In the genomic region with DNA sequence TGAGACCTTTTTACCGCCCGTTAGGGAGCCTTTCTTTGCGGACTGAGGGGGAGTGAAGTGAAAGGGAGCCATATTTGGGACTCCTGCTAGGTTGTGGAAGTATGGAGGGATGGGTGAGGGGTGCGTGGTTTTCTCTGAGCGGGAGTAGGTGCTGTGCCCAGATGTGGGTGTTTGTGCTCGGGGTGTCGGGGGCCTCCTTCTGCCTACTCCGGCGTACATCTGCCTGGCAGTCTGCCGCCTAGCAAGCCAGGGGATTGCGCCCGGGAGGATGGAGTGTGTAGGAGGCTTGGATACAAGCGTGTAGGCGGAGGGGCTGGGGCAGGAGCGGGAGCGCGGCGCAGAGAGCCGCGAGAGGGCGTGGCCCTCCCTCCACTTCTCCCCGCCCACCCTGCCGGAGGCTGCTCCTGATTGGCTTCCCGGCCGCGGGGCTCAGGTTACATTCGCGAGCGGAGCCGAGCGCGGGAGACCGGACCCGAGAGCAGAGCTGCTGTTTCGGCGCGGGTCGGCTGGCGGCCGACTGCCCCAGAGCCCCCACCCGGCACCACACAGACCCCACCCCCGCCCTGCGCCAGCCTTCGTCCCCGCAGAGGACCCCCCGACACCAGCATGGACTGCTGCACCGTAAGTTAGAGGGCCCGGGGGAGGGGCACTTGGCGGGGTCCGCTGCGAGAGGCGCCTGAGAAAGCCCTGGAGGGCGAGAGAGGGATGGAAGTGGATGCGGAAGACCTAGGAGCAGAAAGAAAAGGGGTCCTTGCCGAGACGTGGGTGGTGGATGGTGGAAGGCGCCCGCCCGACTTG, we compare ENCODE assay signal across 8 cellular contexts. TPM values are rescaled to one million over a fixed set of nuclear protein-coding genes. Genes with fewer than 3 reads are reported as not detected.
DNase-seq lines count a peak whose midpoint lies in the region; ATAC-seq and TF ChIP-seq lines count a peak whose summit lies in the region.

A gene (plus strand): TSS at position 464 of the 798 bp plus-strand sequence. CDS start 143 bp downstream, at position 607.

- no peaks in the 10 kb centered on the region for H3K9me3 Mint-ChIP-seq in activated naive CD4-positive, alpha-beta T cell treated with anti-CD3 and anti-CD28 coated beads for 36 hours

- H3K27ac ChIP-seq in HCT116 (ENCODE audit: low read depth, low read length) (peak within 1 kb of the TSS; percentile 37), MM.1S (ENCODE audit: low read length) (no peak within 1 kb of the TSS), SJSA1 (no peak within 1 kb of the TSS)

- H3K79me2 ChIP-seq in HCT116 (ENCODE audit: insufficient read depth, low read length) = 0 out of 2 replicates have a peak, but pooled peaks cover 5% of the 10 kb centered on the region
- H3K79me2 ChIP-seq in MM.1S (ENCODE audit: low read length) = no peaks in the 10 kb centered on the region

- peaks cover 8% of the 10 kb centered on the region for H3K4me1 Mint-ChIP-seq in activated naive CD4-positive, alpha-beta T cell treated with anti-CD3 and anti-CD28 coated beads for 36 hours (ENCODE audit: low read depth)

- H3K4me3 ChIP-seq in HCT116 (replicated peaks in 1 of 2; ENCODE audit: low read depth in 1 of 2, low read length in 2 of 2) (peak within 1 kb of the TSS; percentile 65 to 84), MM.1S (ENCODE audit: low read length) (peak within 1 kb of the TSS; percentile 59), SJSA1 (peak within 1 kb of the TSS; percentile 48)

- H4K20me1 ChIP-seq in HCT116 (ENCODE audit: insufficient read depth) (no peaks in the 10 kb centered on the region), MM.1S (ENCODE audit: insufficient read depth, low read length) (no peaks in the 10 kb centered on the region)

- TF ChIP-seq POLR2A in HCT116 (IDR thresholded peaks at IDR 0.05; ENCODE audit: borderline replicate concordance, extremely low read depth, insufficient read depth, insufficient read length) = no peak

- H2AFZ ChIP-seq in HCT116 (ENCODE audit: low read depth, low read length, poor library complexity, severe bottlenecking) (peak within 1 kb of the TSS; percentile 68), MM.1S (ENCODE audit: low read length) (peak within 1 kb of the TSS; percentile 90)

- no peaks in the 10 kb centered on the region for H3K36me3 Mint-ChIP-seq in activated naive CD4-positive, alpha-beta T cell treated with anti-CD3 and anti-CD28 coated beads for 36 hours (ENCODE audit: low read depth)

- RAD21 ChIA-PET in HCT116 (lab: Charles Lee; ENCODE audit: low non-redundant PET in 1 of 2, low total read pairs in 2 of 2, uncharacterized antibody in 2 of 2, unreplicated experiment in 2 of 2) = interaction anchor here in 1 of 2 experiments (0.7 kb wide), 1 partner anchor 54 kb away, joined by 3 read pairs; no protein-coding TSS in a partner anchor

- peaks cover 7% of the 10 kb centered on the region; the same call in 1 of the 2 replicates for H3K27me3 ChIP-seq in HCT116 (ENCODE audit: insufficient read depth, low read length)
- no peaks in the 10 kb centered on the region for H3K27me3 ChIP-seq in MM.1S (replicated peaks; ENCODE audit: insufficient read depth, low read length)
- H3K27me3 ChIP-seq in SJSA1 (replicated peaks) = no peaks in the 10 kb centered on the region

- H3K9ac ChIP-seq in HCT116 (ENCODE audit: low read length) (peak within 1 kb of the TSS; percentile 64), MM.1S (ENCODE audit: low read length) (peak within 1 kb of the TSS; percentile 41; the same call in 1 of the 2 replicates)

- BruUV-seq in HCT116 (replicated peaks; lab: Mats Ljungman, UMichigan) = no TSS peak

- H3K9me3 ChIP-seq in HCT116 (ENCODE audit: control insufficient read depth in 1 of 2, insufficient read depth in 1 of 2, low read depth in 1 of 2, low read length in 2 of 2) (no peaks in the 10 kb centered on the region), MM.1S (replicated peaks; ENCODE audit: insufficient read depth, low read length) (no peaks in the 10 kb centered on the region), SJSA1 (replicated peaks) (no peaks in the 10 kb centered on the region)

- TF ChIP-seq CTCF in HCT116 (IDR thresholded peaks at IDR 0.05 in 2 of 3, conservative IDR thresholded peaks at IDR 0.05 in 1 of 3; ENCODE audit: borderline replicate concordance in 1 of 3, insufficient read depth in 1 of 3, low read depth in 2 of 3, low read length in 2 of 3) = no peak
- TF ChIP-seq CTCF in MM.1S (IDR thresholded peaks at IDR 0.05; ENCODE audit: low read length) = no peak

- H3K27me3 Mint-ChIP-seq in activated naive CD4-positive, alpha-beta T cell treated with anti-CD3 and anti-CD28 coated beads for 36 hours (ENCODE audit: low read depth) = peaks cover 2% of the 10 kb centered on the region

- H3K36me3 ChIP-seq in HCT116 (ENCODE audit: control insufficient read depth in 1 of 2, insufficient read depth in 2 of 2, low read length in 2 of 2) = no peaks in the 10 kb centered on the region
- no peaks in the 10 kb centered on the region for H3K36me3 ChIP-seq in MM.1S (replicated peaks; ENCODE audit: insufficient read depth, low read length)
- H3K36me3 ChIP-seq in SJSA1 = no peaks in the 10 kb centered on the region

- peak; percentile 95 for ATAC-seq in HCT116

- H3F3A ChIP-seq in MM.1S (ENCODE audit: insufficient read depth, low read length) = no peaks in the 10 kb centered on the region

- H3K4me1 ChIP-seq in HCT116 (ENCODE audit: control insufficient read depth in 1 of 2, insufficient read depth in 2 of 2, low read length in 2 of 2) (peaks cover 3 to 15% of the 10 kb centered on the region in 2 experiments; a peak in 3 of 4 replicates), MM.1S (ENCODE audit: low read length) (peaks cover 9% of the 10 kb centered on the region; the same call in 1 of the 2 replicates), SJSA1 (replicated peaks) (peaks cover 3% of the 10 kb centered on the region)

- DNase-seq in GDM1 (lab: John Stamatoyannopoulos, UW) = peak; percentile 87
- DNase-seq in HCT116 (ENCODE audit: low read depth, low spot score) = peak; percentile 66
- peak; percentile 92 for DNase-seq in MM.1S
- peak; percentile 57 to 81 for DNase-seq in SJSA1 (ENCODE audit: low read depth in 1 of 2, low spot score in 2 of 2)
- DNase-seq in activated naive CD4-positive, alpha-beta T cell treated with anti-CD3 and anti-CD28 coated beads for 36 hours = peak; percentile 90
- DNase-seq in globus pallidus (ENCODE audit: low spot score) = peak; percentile 55
- peak; percentile 87 for DNase-seq in occipital lobe (lab: John Stamatoyannopoulos, UW)
- DNase-seq in superior temporal gyrus (ENCODE audit: extremely low spot score) = peak; percentile 64

- CTCF ChIA-PET in HCT116 (lab: Charles Lee) = interaction anchor here (0.8 to 1.1 kb wide), 2 partner anchors 9 to 97 kb away, joined by 3 read pairs; no protein-coding TSS in a partner anchor
- CTCF ChIA-PET in activated naive CD4-positive, alpha-beta T cell treated with anti-CD3 and anti-CD28 coated beads for 36 hours (lab: Charles Lee) = interaction anchor here (1.0 to 2.7 kb wide), 4 partner anchors 13 to 99 kb away, joined by 4 to 14 read pairs (median 6); no protein-coding TSS in a partner anchor

- H3K27ac Mint-ChIP-seq in activated naive CD4-positive, alpha-beta T cell treated with anti-CD3 and anti-CD28 coated beads for 36 hours = no peak within 1 kb of the TSS

- peak within 1 kb of the TSS; percentile 77 for H3K4me3 Mint-ChIP-seq in activated naive CD4-positive, alpha-beta T cell treated with anti-CD3 and anti-CD28 coated beads for 36 hours

- no peaks in the 10 kb centered on the region for H3K9me2 ChIP-seq in HCT116 (ENCODE audit: insufficient read depth)
- no peaks in the 10 kb centered on the region for H3K9me2 ChIP-seq in MM.1S (replicated peaks; ENCODE audit: insufficient read depth, low read length)

- intact Hi-C loops in HCT116 (cut with micrococcal nuclease) = no loop called here
- intact Hi-C loops in activated naive CD4-positive, alpha-beta T cell treated with anti-CD3 and anti-CD28 coated beads for 36 hours (cut with micrococcal nuclease) = loop anchor here (1.0 to 10.0 kb wide), 7 partner anchors 8 to 1675 kb away; a partner anchor contains a TSS

- peak within 1 kb of the TSS; percentile 100 for H3K4me2 ChIP-seq in HCT116 (ENCODE audit: low read length)
- peak within 1 kb of the TSS; percentile 99 for H3K4me2 ChIP-seq in MM.1S (ENCODE audit: low read depth, low read length)

- no peak for TF ChIP-seq RAD21 in HCT116 (IDR thresholded peaks at IDR 0.05; ENCODE audit: low read depth)

- POLR2A ChIA-PET in HCT116 (lab: Charles Lee) = interaction anchor here (0.9 kb wide), 1 partner anchor 15 kb away, joined by 3 read pairs; no protein-coding TSS in a partner anchor

TF ChIP-seq in HCT116, 20 proteins besides CTCF, POLR2A, EP300 and RAD21:
- TF ChIP-seq SIN3A (IDR thresholded peaks at IDR 0.05; ENCODE audit: low read depth) (0 out of 2 replicates have a peak, but pooled peaks have one; percentile 26), CEBPB (IDR thresholded peaks at IDR 0.05; ENCODE audit: low read depth) (no peak), EGR1 (IDR thresholded peaks at IDR 0.05; ENCODE audit: low read depth) (no peak; the same call in 1 of the 2 replicates), POLR2AphosphoS5 (IDR thresholded peaks at IDR 0.05; ENCODE audit: low read depth, low read length) (peak; percentile 35; the same call in 1 of the 2 replicates)
- TF ChIP-seq, protein P1, sequence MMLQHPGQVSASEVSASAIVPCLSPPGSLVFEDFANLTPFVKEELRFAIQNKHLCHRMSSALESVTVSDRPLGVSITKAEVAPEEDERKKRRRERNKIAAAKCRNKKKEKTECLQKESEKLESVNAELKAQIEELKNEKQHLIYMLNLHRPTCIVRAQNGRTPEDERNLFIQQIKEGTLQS (IDR thresholded peaks at IDR 0.05) = no peak

RNA-seq across cellular contexts. Expression of the gene that starts here (rescaled TPM):
- 33.3 TPM for total RNA-seq in HCT116 (2021; ENCODE audit: unreplicated experiment)
- polyA plus RNA-seq in HCT116 (2012) = 14.7 and 19.4 TPM in 2 replicates
- total RNA-seq in SJSA1 (2014; rRNA removed; shearing (Covaris generic)) = 2.9 and 5.2 TPM in 2 replicates
- total RNA-seq in activated naive CD4-positive, alpha-beta T cell treated with anti-CD3 and anti-CD28 coated beads for 36 hours = 10 to 100 TPM; 10.3 to 10.8 TPM
- 2.7 TPM for total RNA-seq in occipital lobe
